9 cellular contexts compared by ENCODE assay signal in the genomic region with DNA sequence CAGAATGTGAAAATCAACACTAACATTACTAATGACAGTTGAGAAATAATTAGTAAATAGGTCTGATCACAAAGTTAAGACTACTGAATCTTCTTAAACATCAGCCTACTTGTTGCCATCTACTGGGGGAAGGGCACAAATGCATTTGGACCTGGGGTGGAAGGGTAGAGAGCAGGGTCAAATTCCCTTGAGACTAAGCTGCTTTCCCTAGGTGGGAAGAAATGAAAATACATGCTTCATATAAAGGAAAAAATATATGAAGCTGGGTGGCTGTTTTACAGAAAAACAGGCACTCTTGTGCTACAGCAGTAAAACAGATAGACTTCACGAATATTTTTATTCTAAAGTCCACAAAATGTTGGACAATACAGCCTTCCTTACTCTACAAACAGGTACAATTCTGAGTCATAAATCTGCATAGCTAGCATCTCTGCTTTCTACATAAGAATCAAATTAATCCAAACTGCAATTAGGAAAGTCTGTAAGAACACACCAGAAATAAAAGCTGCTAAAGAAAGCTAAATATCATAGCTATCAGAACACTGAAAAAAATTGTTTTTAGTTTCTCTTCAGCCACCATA. TPM values are rescaled to one million over a fixed set of nuclear protein-coding genes. Genes with fewer than 3 reads are reported as not detected.
DNase-seq lines count a peak whose midpoint lies in the region; ATAC-seq, FAIRE-seq and TF ChIP-seq lines count a peak whose summit lies in the region.
"Had no signal": no experiment of that assay in that cellular context is flagged by ENCODE, and none has a peak within 500 bp of the region (broad histone marks: within the 10 kb centered on the region; RNA-seq: fewer than 3 reads in every experiment).

No MANE protein-coding gene starts in this region.

- H3K4me1 ChIP-seq in tibial nerve = peaks cover 0 to 64% (median 21%) of the 10 kb centered on the region in 4 donors

- H3K27ac ChIP-seq in RWPE1 (no peak overlapping the region), tibial nerve (no peak overlapping the region)

- H3K4me3 ChIP-seq in AG04449 (ENCODE audit: low read depth, low read length) = no peak overlapping the region
- H3K4me3 ChIP-seq in tibial nerve = no peak overlapping the region

- no peak for DNase-seq in AG04449 (ENCODE audit: low read depth, low spot score)
- DNase-seq in GM12891 (ENCODE audit: insufficient read length, low spot score) = no peak
- DNase-seq in RWPE1 (ENCODE audit: low spot score) = no peak
- peak; percentile 18 for DNase-seq in fibroblast of peridontal ligament (ENCODE audit: extremely low read depth)
- no peak for DNase-seq in type B pancreatic cell (ENCODE audit: extremely low spot score, unreplicated experiment)
- DNase-seq in tibial nerve (ENCODE audit: low spot score in 2 of 2) = no peak
- DNase-seq: left cardiac atrium had no signal

- no peaks in the 10 kb centered on the region for H3K27me3 Mint-ChIP-seq in type B pancreatic cell

- POLR2A ChIA-PET in AG04449 (lab: Yijun Ruan, JAX) = interaction anchor here (0.6 to 1.3 kb wide), 4 partner anchors 8 to 11 kb away, joined by 3 to 5 read pairs (median 4); a partner anchor contains a TSS
- POLR2A ChIA-PET in RWPE1 (lab: Yijun Ruan, JAX; ENCODE audit: low non-redundant PET) = no interaction called here

- CTCF ChIA-PET in AG04449 (lab: Yijun Ruan, JAX) (interaction anchor here (1.2 to 3.4 kb wide), 3 partner anchors 10 to 249 kb away, joined by 4 to 12 read pairs (median 5); no protein-coding TSS in a partner anchor), RWPE1 (lab: Yijun Ruan, JAX) (no interaction called here)

- H3K9me3 Mint-ChIP-seq in type B pancreatic cell = no peaks in the 10 kb centered on the region

- H3K4me1 Mint-ChIP-seq in type B pancreatic cell (ENCODE audit: unreplicated experiment) = peaks cover 26% of the 10 kb centered on the region

- FAIRE-seq in GM12891 (lab: Jason Lieb, UNC) = peak; percentile 85

- no peak overlapping the region for H3K4me3 Mint-ChIP-seq in type B pancreatic cell

- no peak for TF ChIP-seq POLR2A in GM12891 (IDR thresholded peaks at IDR 0.05; ENCODE audit: low read depth, low read length)
- TF ChIP-seq POLR2A in tibial nerve (IDR thresholded peaks at IDR 0.05) = no peak

- no peaks in the 10 kb centered on the region for H3K9me3 ChIP-seq in tibial nerve

- no peak overlapping the region for H3K27ac Mint-ChIP-seq in type B pancreatic cell

- no peaks in the 10 kb centered on the region for H3K27me3 ChIP-seq in tibial nerve

- WGBS in tibial nerve, 2 donors = 60 to 67% methylated on average over 1 of the region's 1 CpG

- ATAC-seq in HG02852 (IDR thresholded peaks at IDR 0.05; ENCODE audit: unreplicated experiment) (peak; percentile 62), GM18870 (IDR thresholded peaks at IDR 0.05; ENCODE audit: unreplicated experiment) (no peak)

- TF ChIP-seq CTCF in AG04449 (IDR thresholded peaks at IDR 0.05; ENCODE audit: insufficient read depth, low read length, missing control alignments) (peak; percentile 9), RWPE1 (conservative IDR thresholded peaks at IDR 0.05; ENCODE audit: low read depth) (peak; percentile 24; the same call in 1 of the 2 replicates), type B pancreatic cell (conservative IDR thresholded peaks at IDR 0.05) (peak; percentile 43), tibial nerve (IDR thresholded peaks at IDR 0.05) (peak in 2 of 5 experiments; percentile 18 to 21)

- H3K36me3 Mint-ChIP-seq in type B pancreatic cell = peaks cover 10% of the 10 kb centered on the region

- H3K36me3 ChIP-seq in tibial nerve = peaks cover 0 to 16% (median 0%) of the 10 kb centered on the region in 3 donors

- TF ChIP-seq EP300 in tibial nerve (IDR thresholded peaks at IDR 0.05) = no peak

TF ChIP-seq in GM12891, 5 proteins besides CTCF, POLR2A, EP300 and RAD21:
- TF ChIP-seq SPI1 (IDR thresholded peaks at IDR 0.05; ENCODE audit: low read depth, low read length) (no peak), POLR2AphosphoS5 (IDR thresholded peaks at IDR 0.05; ENCODE audit: low read depth, low read length) (no peak), PAX5 (IDR thresholded peaks at IDR 0.05; ENCODE audit: insufficient read depth, low read length, severe bottlenecking) (no peak), TAF1 (IDR thresholded peaks at IDR 0.05; ENCODE audit: low read depth, low read length) (no peak), POU2F2 (IDR thresholded peaks at IDR 0.05; ENCODE audit: low read depth, low read length) (no peak)
TF ChIP-seq in GM12891: peak in this region for 0.

RNA-seq across cellular contexts. Expression of a gene that starts 10.9 kb away (rescaled TPM):
- 55.3 TPM for polyA plus RNA-seq in GM12891 (2012; ENCODE audit: low read depth, missing spikeins)
- total RNA-seq in type B pancreatic cell (ENCODE audit: low replicate concordance) = 188 and 191 TPM in 2 replicates
- total RNA-seq in tibial nerve = 100 to 1,000 TPM; 190 to 210 (median 202) TPM

RNA-seq across cellular contexts. Expression of a gene that starts 11.4 kb away (rescaled TPM):
- polyA plus RNA-seq in GM12891 (2012; ENCODE audit: low read depth, missing spikeins) = 0.87 TPM
- total RNA-seq in type B pancreatic cell (ENCODE audit: low replicate concordance) (2.0 and 3.2 TPM in 2 replicates), tibial nerve (1 to 10 TPM; 2.7 to 7.3 (median 4.2) TPM)
